15 cellular contexts compared by ENCODE assay signal in the genomic region with DNA sequence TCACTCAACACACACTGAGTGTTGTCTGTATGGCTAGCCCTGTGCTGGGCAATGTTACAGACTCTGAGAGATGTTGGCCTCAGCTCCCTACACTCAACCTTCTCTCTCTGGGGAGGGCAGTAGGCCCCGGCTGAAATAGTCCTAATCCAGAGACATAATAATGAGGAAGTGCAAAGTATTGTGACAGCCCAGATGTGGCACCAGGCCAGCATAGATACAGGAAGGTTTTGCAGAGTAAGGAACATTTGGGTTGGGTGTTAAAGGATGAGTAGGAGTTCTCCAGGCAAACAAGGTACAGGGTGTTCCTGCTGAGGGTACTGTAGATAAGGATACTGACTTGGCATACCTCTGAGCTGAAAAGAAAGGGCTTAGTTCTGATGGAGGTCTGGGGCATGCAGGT. TPM values are rescaled to one million over a fixed set of nuclear protein-coding genes. Genes with fewer than 3 reads are reported as not detected.
DNase-seq lines count a peak whose midpoint lies in the region; ATAC-seq, FAIRE-seq and TF ChIP-seq lines count a peak whose summit lies in the region.
"Had no signal": no experiment of that assay in that cellular context is flagged by ENCODE, and none has a peak within 500 bp of the region (broad histone marks: within the 10 kb centered on the region; RNA-seq: fewer than 3 reads in every experiment).

No MANE protein-coding gene starts in this region.

- peak overlapping the region; percentile 33 for H3K4me3 Mint-ChIP-seq in activated naive CD4-positive, alpha-beta T cell treated with anti-CD3 and anti-CD28 coated beads for 36 hours
- H3K4me3 Mint-ChIP-seq in stimulated activated effector memory CD8-positive, alpha-beta T cell treated with anti-CD3 and anti-CD28 coated beads, Interleukin-12 subunit alpha, Interleukin-12 subunit beta, amount 100 ng/mL, for 72 hours, result peak overlapping the region; percentile 85

- H3K27ac Mint-ChIP-seq in activated naive CD4-positive, alpha-beta T cell treated with anti-CD3 and anti-CD28 coated beads for 36 hours, result peak overlapping the region; percentile 48
- peak overlapping the region; percentile 78 for H3K27ac Mint-ChIP-seq in stimulated activated effector memory CD8-positive, alpha-beta T cell treated with anti-CD3 and anti-CD28 coated beads, Interleukin-12 subunit alpha, Interleukin-12 subunit beta, amount 100 ng/mL, for 72 hours

- no peaks in the 10 kb centered on the region for H3K36me3 Mint-ChIP-seq in activated naive CD4-positive, alpha-beta T cell treated with anti-CD3 and anti-CD28 coated beads for 36 hours (ENCODE audit: low read depth)
- H3K36me3 Mint-ChIP-seq in stimulated activated effector memory CD8-positive, alpha-beta T cell treated with anti-CD3 and anti-CD28 coated beads, Interleukin-12 subunit alpha, Interleukin-12 subunit beta, amount 100 ng/mL, for 72 hours, result no peaks in the 10 kb centered on the region

- in situ Hi-C loops in GM13976 (cut with MboI; ENCODE audit: low sequenced_read_pairs, unreplicated experiment), result no loop called here

- H3K4me1 Mint-ChIP-seq in activated naive CD4-positive, alpha-beta T cell treated with anti-CD3 and anti-CD28 coated beads for 36 hours (ENCODE audit: low read depth), result peaks cover 38% of the 10 kb centered on the region
- peaks cover 55% of the 10 kb centered on the region for H3K4me1 Mint-ChIP-seq in stimulated activated effector memory CD8-positive, alpha-beta T cell treated with anti-CD3 and anti-CD28 coated beads, Interleukin-12 subunit alpha, Interleukin-12 subunit beta, amount 100 ng/mL, for 72 hours

- FAIRE-seq in bronchial epithelial cell (lab: Jason Lieb, UNC), result peak; percentile 86

- CTCF ChIA-PET in activated naive CD4-positive, alpha-beta T cell treated with anti-CD3 and anti-CD28 coated beads for 36 hours (lab: Charles Lee), result interaction anchor here (1.4 to 3.3 kb wide), 4 partner anchors 10 to 123 kb away, joined by 4 to 16 read pairs (median 5); a partner anchor contains a TSS

- H3K4me3 ChIP-seq in bronchial epithelial cell (ENCODE audit: low read depth, low read length), result no peak overlapping the region
- H3K4me3 ChIP-seq: GM23248, heart left ventricle, lung had no signal

- H3K36me3 ChIP-seq in bronchial epithelial cell (ENCODE audit: control insufficient read depth, insufficient read depth, low read length), result no peaks in the 10 kb centered on the region
- H3K36me3 ChIP-seq: heart left ventricle had no signal

- DNase-seq in activated naive CD4-positive, alpha-beta T cell treated with anti-CD3 and anti-CD28 coated beads for 36 hours, result no peak
- DNase-seq in activated naive CD4-positive, alpha-beta T cell treated with anti-CD3 and anti-CD28 coated beads, Interleukin-2, amount 50 U/mL, for 16 hours, result no peak
- DNase-seq in NOMO-1 (lab: John Stamatoyannopoulos, UW; ENCODE audit: unreplicated experiment in 2 of 2) (peak; percentile 45 to 61), bronchial epithelial cell (ENCODE audit: low read depth) (no peak), mucosa of gallbladder (ENCODE audit: low spot score) (no peak), NCI-H526 (lab: John Stamatoyannopoulos, UW) (no peak), GM13976 (ENCODE audit: low spot score) (no peak)
- no peak for DNase-seq in stimulated activated effector memory CD8-positive, alpha-beta T cell treated with anti-CD3 and anti-CD28 coated beads, Interleukin-12 subunit alpha, Interleukin-12 subunit beta, amount 100 ng/mL, for 72 hours (ENCODE audit: low spot score in 2 of 2)
- DNase-seq: activated CD4-positive, alpha-beta T cell treated with anti-CD3 and anti-CD28 coated beads for 4 hours; amniotic stem cell; GM23248; NCI-H2081 treated with DMSO at 0.1 percent for 48 hours; PC-3 had no signal

- no peak for ATAC-seq in stimulated activated effector memory CD8-positive, alpha-beta T cell treated with anti-CD3 and anti-CD28 coated beads, Interleukin-12 subunit alpha, Interleukin-12 subunit beta, amount 100 ng/mL, for 72 hours
- ATAC-seq: heart left ventricle, PC-3 had no signal

- no peaks in the 10 kb centered on the region for H3K27me3 ChIP-seq in bronchial epithelial cell (ENCODE audit: control insufficient read depth, insufficient read depth, low read length)

- peaks cover 7% of the 10 kb centered on the region for H3K27me3 Mint-ChIP-seq in activated naive CD4-positive, alpha-beta T cell treated with anti-CD3 and anti-CD28 coated beads for 36 hours (ENCODE audit: low read depth)

- intact Hi-C loops in activated naive CD4-positive, alpha-beta T cell treated with anti-CD3 and anti-CD28 coated beads for 36 hours (cut with micrococcal nuclease), result loop anchor here (10.0 kb wide), 2 partner anchors 242 to 338 kb away; a partner anchor contains a TSS

- no peaks in the 10 kb centered on the region for H3K9me3 Mint-ChIP-seq in activated naive CD4-positive, alpha-beta T cell treated with anti-CD3 and anti-CD28 coated beads for 36 hours
- no peaks in the 10 kb centered on the region for H3K9me3 Mint-ChIP-seq in stimulated activated effector memory CD8-positive, alpha-beta T cell treated with anti-CD3 and anti-CD28 coated beads, Interleukin-12 subunit alpha, Interleukin-12 subunit beta, amount 100 ng/mL, for 72 hours

- no peak for TF ChIP-seq CTCF in bronchial epithelial cell (IDR thresholded peaks at IDR 0.05; ENCODE audit: insufficient read depth, low read length, severe bottlenecking)
- TF ChIP-seq CTCF in GM13976 (IDR thresholded peaks at IDR 0.05; ENCODE audit: borderline replicate concordance, control extremely low read depth, extremely low read depth, insufficient read depth, missing control alignments), result no peak

RNA-seq across cellular contexts. Expression of a gene that starts 2.4 kb away (rescaled TPM):
- 1 to 10 TPM; 3.4 to 3.8 TPM for total RNA-seq in activated naive CD4-positive, alpha-beta T cell treated with anti-CD3 and anti-CD28 coated beads for 36 hours
- 3.2 and 6.5 TPM in 2 replicates for total RNA-seq in bronchial epithelial cell
- total RNA-seq in mucosa of gallbladder, result 6.8 TPM

RNA-seq across cellular contexts. Expression of a gene that starts 2.4 kb away (rescaled TPM):
- total RNA-seq in activated naive CD4-positive, alpha-beta T cell treated with anti-CD3 and anti-CD28 coated beads for 36 hours, result 1 to 10 TPM; 1.5 to 1.9 TPM
- 0.53 and 1.9 TPM in 2 replicates for total RNA-seq in bronchial epithelial cell
- 2.7 TPM for total RNA-seq in mucosa of gallbladder

RNA-seq across cellular contexts. Expression of a gene that starts 2.8 kb away (rescaled TPM):
- 1 to 10 TPM; 4.6 to 4.9 TPM for total RNA-seq in activated naive CD4-positive, alpha-beta T cell treated with anti-CD3 and anti-CD28 coated beads for 36 hours
- total RNA-seq in bronchial epithelial cell (1.3 and 2.2 TPM in 2 replicates), mucosa of gallbladder (9.7 TPM)

RNA-seq across cellular contexts. Expression of a gene that starts 31.3 kb away (rescaled TPM):
- 100 to 1,000 TPM; 163 to 166 TPM for total RNA-seq in activated naive CD4-positive, alpha-beta T cell treated with anti-CD3 and anti-CD28 coated beads for 36 hours
- total RNA-seq in bronchial epithelial cell (74.5 and 126 TPM in 2 replicates), mucosa of gallbladder (300 TPM)

RNA-seq across cellular contexts. Expression of a gene that starts 38.7 kb away (rescaled TPM):
- total RNA-seq in activated naive CD4-positive, alpha-beta T cell treated with anti-CD3 and anti-CD28 coated beads for 36 hours, result not detected
- total RNA-seq in bronchial epithelial cell (not detected in 2 replicates), mucosa of gallbladder (2.1 TPM)
- total RNA-seq: GM23248, PC-3 had no signal

Comparison
In these comparisons a context has a peak if more than half of its experiments do, and no peak if none do; other contexts are left out.
1. DNase-seq: peak in NOMO-1 (2 of 2); none in activated naive CD4-positive, alpha-beta T cell treated with anti-CD3 and anti-CD28 coated beads for 36 hours (single experiment), activated naive CD4-positive, alpha-beta T cell treated with anti-CD3 and anti-CD28 coated beads, Interleukin-2, amount 50 U/mL, for 16 hours (single experiment), bronchial epithelial cell (single experiment), stimulated activated effector memory CD8-positive, alpha-beta T cell treated with anti-CD3 and anti-CD28 coated beads, Interleukin-12 subunit alpha, Interleukin-12 subunit beta, amount 100 ng/mL, for 72 hours (0 of 2), mucosa of gallbladder (single experiment), NCI-H526 (0 of 2) and GM13976 (single experiment).